ENCODE assay signal across 22 cellular contexts in the genomic region with DNA sequence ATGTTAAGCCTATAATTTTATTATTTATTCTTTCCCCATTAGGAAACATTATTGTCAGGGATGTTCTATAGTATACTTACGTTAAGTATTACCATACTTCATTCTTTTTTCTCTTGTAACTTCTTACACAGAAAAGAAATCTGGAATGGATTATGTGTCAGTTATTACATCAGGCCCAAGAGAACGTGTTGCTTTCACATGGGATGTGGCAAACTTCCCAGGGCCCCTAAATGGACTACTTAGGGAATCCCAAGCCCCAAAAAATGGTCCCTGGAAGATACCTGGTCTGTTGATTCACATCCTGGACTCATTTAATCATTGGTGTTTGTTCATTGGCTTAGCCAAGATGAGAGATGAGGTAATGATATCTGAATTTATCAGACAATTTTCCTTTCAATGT.
"Had no signal": no experiment of that assay in that cellular context is flagged by ENCODE, and none has a peak within 500 bp of the region (broad histone marks: within the 10 kb centered on the region; RNA-seq: fewer than 3 reads in every experiment).

No MANE protein-coding gene starts in this region.

- H3K9ac ChIP-seq: SK-N-SH had no signal

- H3K27me3 ChIP-seq: MG63 had no signal

- H3K36me3 ChIP-seq: MG63 had no signal

- H3K4me3 ChIP-seq: MG63 had no signal

- DNase-seq: IMR-90, Karpas-422, KG1, MG63, NCI-H1092, NCI-H1105 treated with DMSO at 0.1 percent for 48 hours, NCI-H1417 treated with DMSO at 0.1 percent for 48 hours, NCI-H146, NCI-H1694 treated with DMSO at 0.1 percent for 48 hours, NCI-H1930, NCI-H2081, NCI-H2107, NCI-H226, NCI-H446, NCI-H510A, NCI-H524 treated with DMSO at 0.1 percent for 48 hours, NCI-H69, NCI-H774, RPMI8226, SHP77, SK-N-SH had no signal

- ATAC-seq: HepG2 had no signal
